Comparison of ENCODE assay signal across 21 cellular contexts in genomic region chr7:12756841-12757240, GRCh38.
DNase-seq lines count a peak whose midpoint lies in the region; ATAC-seq and TF ChIP-seq lines count a peak whose summit lies in the region.
"Had no signal": no experiment of that assay in that cellular context is flagged by ENCODE, and none has a peak within 500 bp of the region (broad histone marks: within the 10 kb centered on the region; RNA-seq: fewer than 3 reads in every experiment).

No MANE protein-coding gene starts in this region.

- DNase-seq in MCF 10A (ENCODE audit: unreplicated experiment) (no peak), breast epithelium (ENCODE audit: low spot score in 2 of 2) (no peak), PC-3 (peak; percentile 68), epithelial cell of prostate (ENCODE audit: low read depth, low spot score) (no peak), immature natural killer cell (no peak), activated gamma-delta T cell (lab: John Stamatoyannopoulos, UW) (no peak)
- DNase-seq: activated B cell treated with CpG ODN at 0.5 μM for 24 hours; activated CD8-positive, alpha-beta T cell treated with anti-CD3 and anti-CD28 coated beads, Interleukin-2, amount 10 ng/mL, durations not matched to agents 7 days and 5 days; activated naive CD4-positive, alpha-beta T cell treated with Interleukin-2 at 50 U/mL for 16 hours; activated T-cell treated with anti-CD3 and anti-CD28 coated beads, Interleukin-2, amount 50 U/mL, for 1 hour; CD4-positive, alpha-beta memory T cell; DMS53; Karpas-422; mesendoderm; natural killer cell; NCI-H1436 treated with DMSO at 0.1 percent for 48 hours; NCI-H526 treated with DMSO at 0.1 percent for 48 hours; ovary; SJCRH30 had no signal

- no peak for TF ChIP-seq CTCF in MCF 10A (IDR thresholded peaks at IDR 0.05; ENCODE audit: unreplicated experiment)
- TF ChIP-seq CTCF in breast epithelium (IDR thresholded peaks at IDR 0.05): no peak
- TF ChIP-seq CTCF in PC-3 (conservative IDR thresholded peaks at IDR 0.05; ENCODE audit: low read depth, low read length): no peak

- H3K79me2 ChIP-seq in PC-3 (ENCODE audit: low read length): no peaks in the 10 kb centered on the region

- H3K27ac ChIP-seq in breast epithelium (no peak overlapping the region), PC-3 (ENCODE audit: low read length) (peak overlapping the region; percentile 27), epithelial cell of prostate (peak overlapping the region; percentile 43)
- H3K27ac ChIP-seq: ovary, SJCRH30 had no signal

- H3K36me3 ChIP-seq in breast epithelium (no peaks in the 10 kb centered on the region), PC-3 (ENCODE audit: low read depth, low read length) (peaks cover 4% of the 10 kb centered on the region; the same call in 1 of the 2 replicates)
- H3K36me3 ChIP-seq: ovary, SJCRH30 had no signal

- CTCF ChIA-PET in MCF 10A (lab: Yijun Ruan, JAX) (no interaction called here), PC-3 (lab: Charles Lee) (interaction anchor here (0.6 to 0.7 kb wide), 2 partner anchors 69 to 70 kb away, joined by 3 read pairs; partner anchors contain the start of gene ARL4A)

- 0 out of 2 replicates have a peak overlapping the region, but pooled peaks have one; percentile 11 for H3K4me2 ChIP-seq in PC-3 (ENCODE audit: low read length)

- H3K36me3 Mint-ChIP-seq in MCF 10A (ENCODE audit: insufficient read depth, unreplicated experiment) (no peaks in the 10 kb centered on the region), immature natural killer cell (no peaks in the 10 kb centered on the region)
- H3K36me3 Mint-ChIP-seq: natural killer cell had no signal

- H3K9ac ChIP-seq in PC-3 (ENCODE audit: low read length): no peak overlapping the region

- H3K4me1 ChIP-seq in breast epithelium: no peaks in the 10 kb centered on the region
- peaks cover 22% of the 10 kb centered on the region for H3K4me1 ChIP-seq in PC-3 (ENCODE audit: insufficient read depth, low read length)
- H3K4me1 ChIP-seq: SJCRH30 had no signal

- H3K9me3 Mint-ChIP-seq in MCF 10A (ENCODE audit: unreplicated experiment): peaks cover 8% of the 10 kb centered on the region
- peaks cover 0 to 14% (median 0%) of the 10 kb centered on the region in 6 donors for H3K9me3 Mint-ChIP-seq in immature natural killer cell

- no peaks in the 10 kb centered on the region for H4K20me1 ChIP-seq in PC-3 (ENCODE audit: low read length)

- H3K9me3 ChIP-seq in breast epithelium: no peaks in the 10 kb centered on the region
- no peaks in the 10 kb centered on the region for H3K9me3 ChIP-seq in PC-3 (ENCODE audit: low read length)
- H3K9me3 ChIP-seq: ovary, SJCRH30 had no signal

- H3K27me3 Mint-ChIP-seq in MCF 10A (ENCODE audit: insufficient read depth, unreplicated experiment) (no peaks in the 10 kb centered on the region), immature natural killer cell (ENCODE audit: low read depth in 3 of 3) (peaks cover 0 to 2% (median 0%) of the 10 kb centered on the region in 3 donors)
- H3K27me3 Mint-ChIP-seq: activated B cell treated with CpG ODN at 0.5 μM for 24 hours had no signal

- ATAC-seq in PC-3: peak; percentile 70
- ATAC-seq in HG03565 (IDR thresholded peaks at IDR 0.05; ENCODE audit: unreplicated experiment): no peak
- ATAC-seq in HG02885 (IDR thresholded peaks at IDR 0.05; ENCODE audit: poor library complexity, unreplicated experiment): no peak
- ATAC-seq: activated CD8-positive, alpha-beta T cell treated with anti-CD3 and anti-CD28 coated beads, Interleukin-2, amount 10 ng/mL, durations not matched to agents 7 days and 5 days; natural killer cell had no signal

- H3K9me2 ChIP-seq in PC-3 (replicated peaks; ENCODE audit: low read length): no peaks in the 10 kb centered on the region

- POLR2A ChIA-PET in MCF 10A (lab: Yijun Ruan, JAX) (no interaction called here), PC-3 (lab: Charles Lee; ENCODE audit: unreplicated experiment) (no interaction called here)

- peak overlapping the region; percentile 17 for H3K27ac Mint-ChIP-seq in MCF 10A (ENCODE audit: low read depth, unreplicated experiment)
- H3K27ac Mint-ChIP-seq in immature natural killer cell: no peak overlapping the region
- H3K27ac Mint-ChIP-seq: activated B cell treated with CpG ODN at 0.5 μM for 24 hours; activated CD8-positive, alpha-beta T cell treated with anti-CD3 and anti-CD28 coated beads, Interleukin-2, amount 10 ng/mL, durations not matched to agents 7 days and 5 days; CD4-positive, alpha-beta memory T cell; natural killer cell had no signal

- H3K4me3 Mint-ChIP-seq in MCF 10A (ENCODE audit: unreplicated experiment): no peak overlapping the region
- H3K4me3 Mint-ChIP-seq in immature natural killer cell: no peak overlapping the region
- H3K4me3 Mint-ChIP-seq: activated B cell treated with CpG ODN at 0.5 μM for 24 hours; activated CD8-positive, alpha-beta T cell treated with anti-CD3 and anti-CD28 coated beads, Interleukin-2, amount 10 ng/mL, durations not matched to agents 7 days and 5 days; CD4-positive, alpha-beta memory T cell; natural killer cell had no signal

- H3K4me1 Mint-ChIP-seq in MCF 10A (ENCODE audit: insufficient read depth, unreplicated experiment) (peaks cover 13% of the 10 kb centered on the region), immature natural killer cell (no peaks in the 10 kb centered on the region)
- H3K4me1 Mint-ChIP-seq: activated B cell treated with CpG ODN at 0.5 μM for 24 hours, natural killer cell had no signal

- BruUV-seq in MCF 10A (replicated peaks; lab: Mats Ljungman, UMichigan) (no TSS peak), PC-3 (replicated peaks; lab: Mats Ljungman, UMichigan) (no TSS peak)

- peak overlapping the region; percentile 18; the same call in 1 of the 2 replicates for H2AFZ ChIP-seq in PC-3 (ENCODE audit: low read length)

- no peak overlapping the region for H3K4me3 ChIP-seq in breast epithelium
- H3K4me3 ChIP-seq in PC-3 (ENCODE audit: low read length): no peak overlapping the region
- H3K4me3 ChIP-seq: ovary, SJCRH30 had no signal

- H3F3A ChIP-seq in PC-3 (ENCODE audit: low read length, unreplicated experiment): no peaks in the 10 kb centered on the region

- intact Hi-C loops in MCF 10A (cut with micrococcal nuclease) (no loop called here), breast epithelium (cut with DNase I; ENCODE audit: low total_unique reads) (no loop called here), PC-3 (cut with micrococcal nuclease) (no loop called here)

- H3K27me3 ChIP-seq in breast epithelium (no peaks in the 10 kb centered on the region), PC-3 (ENCODE audit: low read length) (no peaks in the 10 kb centered on the region)
- H3K27me3 ChIP-seq: ovary, SJCRH30 had no signal

- TF ChIP-seq POLR2A in breast epithelium (IDR thresholded peaks at IDR 0.05): no peak

Comparison
In these comparisons a context has a peak if more than half of its experiments do, and no peak if none do; other contexts are left out.
1. H3K27ac ChIP-seq: peak in PC-3 (single experiment) and epithelial cell of prostate (single experiment); none in breast epithelium (0 of 2).